ENCODE assay signal across 17 cellular contexts in the genomic region with DNA sequence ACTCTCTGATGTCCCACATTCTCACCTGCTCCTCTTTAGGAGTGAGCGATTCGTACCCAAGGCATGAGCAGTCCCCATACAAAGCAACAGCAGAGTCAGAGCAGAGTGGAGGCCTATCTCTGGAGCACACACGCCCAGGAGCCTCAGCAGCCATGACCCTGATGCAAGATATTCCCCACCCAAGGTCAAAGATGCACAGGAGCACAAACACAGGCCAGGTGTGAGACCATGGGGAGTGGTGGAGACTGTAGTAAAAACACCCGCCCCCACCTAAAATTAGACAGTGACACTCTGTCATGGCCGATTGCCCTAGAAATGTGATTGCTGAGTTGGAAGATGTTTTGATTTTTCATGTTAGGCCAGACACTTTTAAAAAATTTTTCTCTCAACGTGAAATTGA. TPM values are rescaled to one million over a fixed set of nuclear protein-coding genes. Genes with fewer than 3 reads are reported as not detected.
A peak's percentile ranks its signal among the peaks of the same experiment; 100 is the strongest.
DNase-seq lines count a peak whose midpoint lies in the region; ATAC-seq and TF ChIP-seq lines count a peak whose summit lies in the region.
"Had no signal": no experiment of that assay in that cellular context is flagged by ENCODE, and none has a peak within 500 bp of the region (broad histone marks: within the 10 kb centered on the region; RNA-seq: fewer than 3 reads in every experiment).

No MANE protein-coding gene starts in this region.

- ATAC-seq in stimulated activated naive CD8-positive, alpha-beta T cell treated with anti-CD3 and anti-CD28 coated beads, Interleukin-15, amount 100 ng/mL, for 72 hours = no peak
- ATAC-seq in stimulated activated naive CD8-positive, alpha-beta T cell treated with anti-CD3 and anti-CD28 coated beads, Interleukin-15, Interleukin-2, amounts not matched to agents 100 U/mL and 50 U/mL, for 24 hours = no peak
- no peak for ATAC-seq in GM19395 (IDR thresholded peaks at IDR 0.05; ENCODE audit: unreplicated experiment)
- ATAC-seq: activated T-cell treated with anti-CD3 and anti-CD28 coated beads, Interleukin-2, amount 50 U/mL, for 72 hours; left lung had no signal

- peaks cover 0 to 14% of the 10 kb centered on the region in 2 donors for H3K9me3 Mint-ChIP-seq in stimulated activated naive CD8-positive, alpha-beta T cell treated with anti-CD3 and anti-CD28 coated beads, Interleukin-15, amount 100 ng/mL, for 72 hours

- H3K4me2 ChIP-seq in osteoblast (ENCODE audit: insufficient read depth, low read length) = peak overlapping the region; percentile 23

- peak overlapping the region; percentile 45 to 47 for H3K27ac Mint-ChIP-seq in stimulated activated naive CD8-positive, alpha-beta T cell treated with anti-CD3 and anti-CD28 coated beads, Interleukin-15, amount 100 ng/mL, for 72 hours
- H3K27ac Mint-ChIP-seq: activated T-cell treated with anti-CD3 and anti-CD28 coated beads, Interleukin-2, amount 50 U/mL, for 72 hours had no signal

- peaks cover 61% of the 10 kb centered on the region for H3K4me1 Mint-ChIP-seq in stimulated activated naive CD8-positive, alpha-beta T cell treated with anti-CD3 and anti-CD28 coated beads, Interleukin-15, amount 100 ng/mL, for 72 hours

- H3K27me3 Mint-ChIP-seq in stimulated activated naive CD8-positive, alpha-beta T cell treated with anti-CD3 and anti-CD28 coated beads, Interleukin-15, amount 100 ng/mL, for 72 hours = no peaks in the 10 kb centered on the region

- H3K4me3 ChIP-seq in dorsolateral prefrontal cortex (no peak overlapping the region), osteoblast (ENCODE audit: insufficient read depth, low read length) (no peak overlapping the region), vagina (no peak overlapping the region)
- H3K4me3 ChIP-seq: left lung had no signal

- H3K36me3 ChIP-seq in osteoblast (ENCODE audit: insufficient read depth, low read length) (peaks cover 39% of the 10 kb centered on the region), vagina (peaks cover 0 to 16% of the 10 kb centered on the region in 2 donors)

- no peak for DNase-seq in stimulated activated naive CD8-positive, alpha-beta T cell treated with anti-CD3 and anti-CD28 coated beads, Interleukin-15, amount 100 ng/mL, for 72 hours
- no peak for DNase-seq in stimulated activated naive CD8-positive, alpha-beta T cell treated with anti-CD3 and anti-CD28 coated beads, Interleukin-15, Interleukin-2, amounts not matched to agents 100 U/mL and 50 U/mL, for 24 hours
- DNase-seq in dorsolateral prefrontal cortex (peak in 1 of 10 donors; percentile 25), osteoblast (ENCODE audit: insufficient read length, low spot score, missing footprints) (peak; percentile 49), vagina (ENCODE audit: extremely low spot score in 2 of 2) (no peak), NCI-H446 treated with DMSO at 0.1 percent for 48 hours (lab: John Stamatoyannopoulos, UW) (no peak)
- DNase-seq in effector CD4-positive, alpha-beta T cell = no peak
- DNase-seq: activated CD4-positive, alpha-beta T cell treated with anti-CD3 and anti-CD28 coated beads for 4 hours; activated T-cell treated with anti-CD3 and anti-CD28 coated beads, Interleukin-2, amount 50 U/mL, for 72 hours; AML-193; left lung; NCI-H1417; NCI-H226 had no signal

- no peaks in the 10 kb centered on the region for H3K27me3 ChIP-seq in dorsolateral prefrontal cortex
- no peaks in the 10 kb centered on the region for H3K27me3 ChIP-seq in osteoblast (ENCODE audit: insufficient read depth, low read length)
- no peaks in the 10 kb centered on the region for H3K27me3 ChIP-seq in vagina
- H3K27me3 ChIP-seq: left lung had no signal

- H3K27ac ChIP-seq in dorsolateral prefrontal cortex = peak overlapping the region in 31 of 59 donors; percentile 10 to 89 (median 42)
- peak overlapping the region; percentile 99 for H3K27ac ChIP-seq in osteoblast (ENCODE audit: low read depth, low read length)
- peak overlapping the region; percentile 8 for H3K27ac ChIP-seq in vagina
- H3K27ac ChIP-seq: left lung had no signal

- TF ChIP-seq POLR2A in vagina (IDR thresholded peaks at IDR 0.05) = no peak

- intact Hi-C loops in dorsolateral prefrontal cortex (cut with DNase I) = loop anchor here in 1 of 2 donors (2.0 kb wide), 1 partner anchor 18 kb away; no protein-coding TSS in a partner anchor
- intact Hi-C loops in vagina (cut with DNase I) = no loop called here

- H3K9me3 ChIP-seq in osteoblast (ENCODE audit: low read depth, low read length) (no peaks in the 10 kb centered on the region), vagina (no peaks in the 10 kb centered on the region)

- no peak overlapping the region for H3K4me3 Mint-ChIP-seq in stimulated activated naive CD8-positive, alpha-beta T cell treated with anti-CD3 and anti-CD28 coated beads, Interleukin-15, amount 100 ng/mL, for 72 hours
- H3K4me3 Mint-ChIP-seq: activated T-cell treated with anti-CD3 and anti-CD28 coated beads, Interleukin-2, amount 50 U/mL, for 72 hours had no signal

- H2AFZ ChIP-seq in osteoblast (ENCODE audit: low read length) = no peak overlapping the region

- peaks cover 72% of the 10 kb centered on the region for H4K20me1 ChIP-seq in osteoblast (ENCODE audit: insufficient read depth, low read length)

- TF ChIP-seq CTCF in dorsolateral prefrontal cortex (IDR thresholded peaks at IDR 0.05 in 54 of 56, conservative IDR thresholded peaks at IDR 0.05 in 2 of 56; ENCODE audit: low read depth in 1 of 56, partially characterized antibody in 56 of 56) (no peak), osteoblast (IDR thresholded peaks at IDR 0.05; ENCODE audit: extremely low read depth, low read depth, low read length) (no peak), vagina (IDR thresholded peaks at IDR 0.05) (no peak)

- H3K79me2 ChIP-seq in osteoblast (ENCODE audit: insufficient read depth, low read length) = peaks cover 98% of the 10 kb centered on the region

- peaks cover 59% of the 10 kb centered on the region for H3K4me1 ChIP-seq in osteoblast (ENCODE audit: insufficient read depth, low read length)
- H3K4me1 ChIP-seq in vagina = peaks cover 47% of the 10 kb centered on the region

RNA-seq across cellular contexts. Expression of a gene that starts 21.4 kb away (rescaled TPM):
- 100 to 1,000 TPM in 1 of 120 experiments, 10 to 100 TPM in 119; 25.5 to 102 (median 45.7) TPM for total RNA-seq in dorsolateral prefrontal cortex
- total RNA-seq in osteoblast = 122 and 126 TPM in 2 replicates
- total RNA-seq in vagina = 79.8 TPM

RNA-seq across cellular contexts. Expression of a gene that starts 39.1 kb away (rescaled TPM):
- total RNA-seq in dorsolateral prefrontal cortex (not detected), osteoblast (not detected in 2 replicates), vagina (not detected)
- total RNA-seq: activated T-cell treated with anti-CD3 and anti-CD28 coated beads, Interleukin-2, amount 50 U/mL, for 72 hours; Daoy; left lung; OCI-LY7; T-helper 1 cell treated with Interleukin-12 subunit alpha and Interleukin-12 subunit beta and Interleukin-4 antibody, amounts not matched to agents 30 ng/mL and 1 ng/mL, for 36 hours had no signal

Comparison
In these comparisons a context has a peak if more than half of its experiments do, and no peak if none do; other contexts are left out.
1. H3K27ac ChIP-seq: peak in every context shown above with its lines; median percentile 99 in osteoblast; 42 in dorsolateral prefrontal cortex; 8 in vagina.